ENCODE assay signal across 10 cellular contexts in the genomic region with DNA sequence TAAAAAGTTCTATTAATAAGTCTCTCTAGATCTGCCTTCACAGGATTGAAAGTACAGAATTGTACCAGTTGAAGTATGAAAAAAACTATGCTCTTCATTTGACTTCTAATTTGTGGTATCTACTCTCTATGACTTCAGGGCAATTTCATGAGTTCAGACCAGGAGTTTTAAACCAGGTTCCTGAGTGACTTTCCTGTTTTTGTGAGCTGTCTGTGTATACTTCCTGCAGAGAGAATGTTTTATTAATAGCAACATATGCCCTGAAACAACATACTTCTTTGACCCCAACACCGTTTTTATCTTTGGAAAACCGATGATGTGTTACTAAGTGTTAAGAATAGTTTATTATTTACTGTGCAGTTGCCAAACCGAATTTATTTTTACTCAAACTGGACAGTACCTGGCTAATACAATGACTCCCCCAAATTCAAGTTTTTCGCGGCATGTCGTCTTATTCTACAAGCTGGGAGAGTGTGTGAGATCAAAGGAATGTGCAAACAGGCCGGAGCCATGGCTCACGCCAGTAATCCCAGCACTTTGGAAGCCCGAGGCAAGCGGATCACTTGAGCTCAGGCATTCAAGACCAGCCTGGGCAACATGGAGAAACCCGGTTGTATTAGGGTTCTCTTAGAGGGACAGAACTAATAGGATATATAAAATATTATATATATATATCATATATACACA. TPM values are rescaled to one million over a fixed set of nuclear protein-coding genes. Genes with fewer than 3 reads are reported as not detected.
DNase-seq lines count a peak whose midpoint lies in the region; ATAC-seq and TF ChIP-seq lines count a peak whose summit lies in the region.
"Had no signal": no experiment of that assay in that cellular context is flagged by ENCODE, and none has a peak within 500 bp of the region (broad histone marks: within the 10 kb centered on the region; RNA-seq: fewer than 3 reads in every experiment).

No MANE protein-coding gene starts in this region.

- TF ChIP-seq CTCF in MCF 10A (IDR thresholded peaks at IDR 0.05; ENCODE audit: unreplicated experiment), result no peak

- POLR2A ChIA-PET in activated CD8-positive, alpha-beta T cell treated with anti-CD3 and anti-CD28 coated beads, Interleukin-2, amount 10 ng/mL, durations not matched to agents 7 days and 5 days (lab: Charles Lee), result no interaction called here
- POLR2A ChIA-PET in MCF 10A (lab: Yijun Ruan, JAX), result interaction anchor here (0.6 kb wide), 1 partner anchor 40 kb away, joined by 3 read pairs; no protein-coding TSS in a partner anchor

- H3K9me3 Mint-ChIP-seq in stimulated activated naive CD8-positive, alpha-beta T cell treated with anti-CD3 and anti-CD28 coated beads, Interleukin-15, Interleukin-2, amounts not matched to agents 100 ng/mL and 50 ng/mL, for 24 hours, result peaks cover 6% of the 10 kb centered on the region
- H3K9me3 Mint-ChIP-seq in activated CD8-positive, alpha-beta T cell treated with anti-CD3 and anti-CD28 coated beads, Interleukin-2, amount 10 ng/mL, durations not matched to agents 7 days and 5 days (ENCODE audit: insufficient read depth), result no peaks in the 10 kb centered on the region
- H3K9me3 Mint-ChIP-seq in MCF 10A (ENCODE audit: unreplicated experiment), result no peaks in the 10 kb centered on the region

- peak overlapping the region; percentile 20 for H3K27ac Mint-ChIP-seq in stimulated activated naive CD8-positive, alpha-beta T cell treated with anti-CD3 and anti-CD28 coated beads, Interleukin-15, Interleukin-2, amounts not matched to agents 100 ng/mL and 50 ng/mL, for 24 hours
- H3K27ac Mint-ChIP-seq in activated CD8-positive, alpha-beta T cell treated with anti-CD3 and anti-CD28 coated beads, Interleukin-2, amount 10 ng/mL, durations not matched to agents 7 days and 5 days, result peak overlapping the region; percentile 11
- no peak overlapping the region for H3K27ac Mint-ChIP-seq in MCF 10A (ENCODE audit: low read depth, unreplicated experiment)
- H3K27ac Mint-ChIP-seq: CD14-positive monocyte had no signal

- peak overlapping the region; percentile 2 for H3K4me3 Mint-ChIP-seq in stimulated activated naive CD8-positive, alpha-beta T cell treated with anti-CD3 and anti-CD28 coated beads, Interleukin-15, Interleukin-2, amounts not matched to agents 100 ng/mL and 50 ng/mL, for 24 hours
- H3K4me3 Mint-ChIP-seq in activated CD8-positive, alpha-beta T cell treated with anti-CD3 and anti-CD28 coated beads, Interleukin-2, amount 10 ng/mL, durations not matched to agents 7 days and 5 days, result peak overlapping the region; percentile 28
- H3K4me3 Mint-ChIP-seq in MCF 10A (ENCODE audit: unreplicated experiment), result no peak overlapping the region
- H3K4me3 Mint-ChIP-seq: CD14-positive monocyte had no signal

- no peak for ATAC-seq in stimulated activated naive CD8-positive, alpha-beta T cell treated with anti-CD3 and anti-CD28 coated beads, Interleukin-15, Interleukin-2, amounts not matched to agents 100 U/mL and 50 U/mL, for 24 hours
- no peak for ATAC-seq in activated CD8-positive, alpha-beta T cell treated with anti-CD3 and anti-CD28 coated beads, Interleukin-2, amount 10 ng/mL, durations not matched to agents 7 days and 5 days

- H3K4me1 Mint-ChIP-seq in stimulated activated naive CD8-positive, alpha-beta T cell treated with anti-CD3 and anti-CD28 coated beads, Interleukin-15, Interleukin-2, amounts not matched to agents 100 ng/mL and 50 ng/mL, for 24 hours (ENCODE audit: low read depth), result peaks cover 19% of the 10 kb centered on the region
- H3K4me1 Mint-ChIP-seq in activated CD8-positive, alpha-beta T cell treated with anti-CD3 and anti-CD28 coated beads, Interleukin-2, amount 10 ng/mL, durations not matched to agents 7 days and 5 days (ENCODE audit: low read depth), result peaks cover 18% of the 10 kb centered on the region
- H3K4me1 Mint-ChIP-seq in MCF 10A (ENCODE audit: insufficient read depth, unreplicated experiment), result peaks cover 2% of the 10 kb centered on the region

- no peaks in the 10 kb centered on the region for H3K27me3 Mint-ChIP-seq in stimulated activated naive CD8-positive, alpha-beta T cell treated with anti-CD3 and anti-CD28 coated beads, Interleukin-15, Interleukin-2, amounts not matched to agents 100 ng/mL and 50 ng/mL, for 24 hours
- no peaks in the 10 kb centered on the region for H3K27me3 Mint-ChIP-seq in activated CD8-positive, alpha-beta T cell treated with anti-CD3 and anti-CD28 coated beads, Interleukin-2, amount 10 ng/mL, durations not matched to agents 7 days and 5 days (ENCODE audit: low read depth)
- no peaks in the 10 kb centered on the region for H3K27me3 Mint-ChIP-seq in MCF 10A (ENCODE audit: insufficient read depth, unreplicated experiment)

- DNase-seq in stimulated activated naive CD8-positive, alpha-beta T cell treated with anti-CD3 and anti-CD28 coated beads, Interleukin-15, Interleukin-2, amounts not matched to agents 100 U/mL and 50 U/mL, for 24 hours, result no peak
- no peak for DNase-seq in activated CD8-positive, alpha-beta T cell treated with anti-CD3 and anti-CD28 coated beads, Interleukin-2, amount 10 ng/mL, durations not matched to agents 7 days and 5 days
- DNase-seq in islet precursor cell (peak; percentile 65), AG20443 (ENCODE audit: low spot score) (no peak), NCI-H526 treated with DMSO at 0.1 percent for 48 hours (lab: John Stamatoyannopoulos, UW) (no peak), SHP77 (lab: John Stamatoyannopoulos, UW) (no peak), MCF 10A (ENCODE audit: unreplicated experiment) (no peak)
- DNase-seq: NK-92 treated with Interleukin-12 subunit alpha and Interleukin-12 subunit beta, amount 100 ng/mL, for 24 hours had no signal

- no TSS peak for BruUV-seq in MCF 10A (replicated peaks; lab: Mats Ljungman, UMichigan)

- CTCF ChIA-PET in activated CD8-positive, alpha-beta T cell treated with anti-CD3 and anti-CD28 coated beads, Interleukin-2, amount 10 ng/mL, durations not matched to agents 7 days and 5 days (lab: Charles Lee), result no interaction called here
- CTCF ChIA-PET in MCF 10A (lab: Yijun Ruan, JAX), result no interaction called here

- H3K36me3 Mint-ChIP-seq in stimulated activated naive CD8-positive, alpha-beta T cell treated with anti-CD3 and anti-CD28 coated beads, Interleukin-15, Interleukin-2, amounts not matched to agents 100 ng/mL and 50 ng/mL, for 24 hours (ENCODE audit: low read depth), result peaks cover 4% of the 10 kb centered on the region
- no peaks in the 10 kb centered on the region for H3K36me3 Mint-ChIP-seq in activated CD8-positive, alpha-beta T cell treated with anti-CD3 and anti-CD28 coated beads, Interleukin-2, amount 10 ng/mL, durations not matched to agents 7 days and 5 days (ENCODE audit: low read depth)
- no peaks in the 10 kb centered on the region for H3K36me3 Mint-ChIP-seq in MCF 10A (ENCODE audit: insufficient read depth, unreplicated experiment)

- intact Hi-C loops in MCF 10A (cut with micrococcal nuclease), result no loop called here

RNA-seq across cellular contexts. Expression of a gene that starts 58.7 kb away (rescaled TPM):
- total RNA-seq in activated CD8-positive, alpha-beta T cell treated with anti-CD3 and anti-CD28 coated beads, Interleukin-2, amount 10 ng/mL, durations not matched to agents 7 days and 5 days, result 10 to 100 TPM; 44.8 to 46.9 TPM
- total RNA-seq in MCF 10A (2022), result 69.2 and 71.3 TPM in 2 replicates
